In the genomic region with DNA sequence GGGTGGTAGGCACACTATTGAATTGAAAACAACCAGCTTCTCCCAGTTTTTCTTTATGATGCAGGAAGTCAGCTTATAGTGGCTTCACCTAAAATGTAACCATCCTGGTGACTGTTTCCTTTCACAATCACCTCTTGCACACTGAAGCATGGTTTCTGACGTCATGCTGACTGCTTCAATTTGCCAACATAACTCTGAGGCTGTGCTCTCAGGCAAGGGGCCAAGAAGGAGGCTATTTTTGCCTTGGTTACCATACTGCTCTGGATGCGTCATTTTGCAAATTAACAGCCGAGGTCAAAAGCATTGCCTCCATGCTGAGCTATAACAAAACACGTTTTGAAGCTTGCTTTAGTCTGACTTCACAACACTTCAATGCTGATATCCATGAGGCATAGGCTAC, we compare ENCODE assay signal across 1 cellular context.
TF ChIP-seq lines count a peak whose summit lies in the region.

No MANE protein-coding gene starts in this region.

TF ChIP-seq in GM23338, 12 proteins besides CTCF, POLR2A, EP300 and RAD21 (continued from another document):
- TF ChIP-seq, protein P1, sequence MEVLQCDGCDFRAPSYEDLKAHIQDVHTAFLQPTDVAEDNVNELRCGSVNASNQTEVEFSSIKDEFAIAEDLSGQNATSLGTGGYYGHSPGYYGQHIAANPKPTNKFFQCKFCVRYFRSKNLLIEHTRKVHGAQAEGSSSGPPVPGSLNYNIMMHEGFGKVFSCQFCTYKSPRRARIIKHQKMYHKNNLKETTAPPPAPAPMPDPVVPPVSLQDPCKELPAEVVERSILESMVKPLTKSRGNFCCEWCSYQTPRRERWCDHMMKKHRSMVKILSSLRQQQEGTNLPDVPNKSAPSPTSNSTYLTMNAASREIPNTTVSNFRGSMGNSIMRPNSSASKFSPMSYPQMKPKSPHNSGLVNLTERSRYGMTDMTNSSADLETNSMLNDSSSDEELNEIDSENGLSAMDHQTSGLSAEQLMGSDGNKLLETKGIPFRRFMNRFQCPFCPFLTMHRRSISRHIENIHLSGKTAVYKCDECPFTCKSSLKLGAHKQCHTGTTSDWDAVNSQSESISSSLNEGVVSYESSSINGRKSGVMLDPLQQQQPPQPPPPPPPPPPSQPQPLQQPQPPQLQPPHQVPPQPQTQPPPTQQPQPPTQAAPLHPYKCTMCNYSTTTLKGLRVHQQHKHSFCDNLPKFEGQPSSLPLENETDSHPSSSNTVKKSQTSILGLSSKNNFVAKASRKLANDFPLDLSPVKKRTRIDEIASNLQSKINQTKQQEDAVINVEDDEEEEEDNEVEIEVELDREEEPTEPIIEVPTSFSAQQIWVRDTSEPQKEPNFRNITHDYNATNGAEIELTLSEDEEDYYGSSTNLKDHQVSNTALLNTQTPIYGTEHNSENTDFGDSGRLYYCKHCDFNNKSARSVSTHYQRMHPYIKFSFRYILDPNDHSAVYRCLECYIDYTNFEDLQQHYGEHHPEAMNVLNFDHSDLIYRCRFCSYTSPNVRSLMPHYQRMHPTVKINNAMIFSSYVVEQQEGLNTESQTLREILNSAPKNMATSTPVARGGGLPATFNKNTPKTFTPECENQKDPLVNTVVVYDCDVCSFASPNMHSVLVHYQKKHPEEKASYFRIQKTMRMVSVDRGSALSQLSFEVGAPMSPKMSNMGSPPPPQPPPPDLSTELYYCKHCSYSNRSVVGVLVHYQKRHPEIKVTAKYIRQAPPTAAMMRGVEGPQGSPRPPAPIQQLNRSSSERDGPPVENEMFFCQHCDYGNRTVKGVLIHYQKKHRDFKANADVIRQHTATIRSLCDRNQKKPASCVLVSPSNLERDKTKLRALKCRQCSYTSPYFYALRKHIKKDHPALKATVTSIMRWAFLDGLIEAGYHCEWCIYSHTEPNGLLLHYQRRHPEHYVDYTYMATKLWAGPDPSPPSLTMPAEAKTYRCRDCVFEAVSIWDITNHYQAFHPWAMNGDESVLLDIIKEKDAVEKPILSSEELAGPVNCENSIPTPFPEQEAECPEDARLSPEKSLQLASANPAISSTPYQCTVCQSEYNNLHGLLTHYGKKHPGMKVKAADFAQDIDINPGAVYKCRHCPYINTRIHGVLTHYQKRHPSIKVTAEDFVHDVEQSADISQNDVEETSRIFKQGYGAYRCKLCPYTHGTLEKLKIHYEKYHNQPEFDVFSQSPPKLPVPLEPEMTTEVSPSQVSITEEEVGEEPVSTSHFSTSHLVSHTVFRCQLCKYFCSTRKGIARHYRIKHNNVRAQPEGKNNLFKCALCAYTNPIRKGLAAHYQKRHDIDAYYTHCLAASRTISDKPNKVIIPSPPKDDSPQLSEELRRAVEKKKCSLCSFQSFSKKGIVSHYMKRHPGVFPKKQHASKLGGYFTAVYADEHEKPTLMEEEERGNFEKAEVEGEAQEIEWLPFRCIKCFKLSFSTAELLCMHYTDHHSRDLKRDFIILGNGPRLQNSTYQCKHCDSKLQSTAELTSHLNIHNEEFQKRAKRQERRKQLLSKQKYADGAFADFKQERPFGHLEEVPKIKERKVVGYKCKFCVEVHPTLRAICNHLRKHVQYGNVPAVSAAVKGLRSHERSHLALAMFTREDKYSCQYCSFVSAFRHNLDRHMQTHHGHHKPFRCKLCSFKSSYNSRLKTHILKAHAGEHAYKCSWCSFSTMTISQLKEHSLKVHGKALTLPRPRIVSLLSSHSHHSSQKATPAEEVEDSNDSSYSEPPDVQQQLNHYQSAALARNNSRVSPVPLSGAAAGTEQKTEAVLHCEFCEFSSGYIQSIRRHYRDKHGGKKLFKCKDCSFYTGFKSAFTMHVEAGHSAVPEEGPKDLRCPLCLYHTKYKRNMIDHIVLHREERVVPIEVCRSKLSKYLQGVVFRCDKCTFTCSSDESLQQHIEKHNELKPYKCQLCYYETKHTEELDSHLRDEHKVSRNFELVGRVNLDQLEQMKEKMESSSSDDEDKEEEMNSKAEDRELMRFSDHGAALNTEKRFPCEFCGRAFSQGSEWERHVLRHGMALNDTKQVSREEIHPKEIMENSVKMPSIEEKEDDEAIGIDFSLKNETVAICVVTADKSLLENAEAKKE (CRISPR knock-in tag; IDR thresholded peaks at IDR 0.05): no peak
- TF ChIP-seq, protein P2, sequence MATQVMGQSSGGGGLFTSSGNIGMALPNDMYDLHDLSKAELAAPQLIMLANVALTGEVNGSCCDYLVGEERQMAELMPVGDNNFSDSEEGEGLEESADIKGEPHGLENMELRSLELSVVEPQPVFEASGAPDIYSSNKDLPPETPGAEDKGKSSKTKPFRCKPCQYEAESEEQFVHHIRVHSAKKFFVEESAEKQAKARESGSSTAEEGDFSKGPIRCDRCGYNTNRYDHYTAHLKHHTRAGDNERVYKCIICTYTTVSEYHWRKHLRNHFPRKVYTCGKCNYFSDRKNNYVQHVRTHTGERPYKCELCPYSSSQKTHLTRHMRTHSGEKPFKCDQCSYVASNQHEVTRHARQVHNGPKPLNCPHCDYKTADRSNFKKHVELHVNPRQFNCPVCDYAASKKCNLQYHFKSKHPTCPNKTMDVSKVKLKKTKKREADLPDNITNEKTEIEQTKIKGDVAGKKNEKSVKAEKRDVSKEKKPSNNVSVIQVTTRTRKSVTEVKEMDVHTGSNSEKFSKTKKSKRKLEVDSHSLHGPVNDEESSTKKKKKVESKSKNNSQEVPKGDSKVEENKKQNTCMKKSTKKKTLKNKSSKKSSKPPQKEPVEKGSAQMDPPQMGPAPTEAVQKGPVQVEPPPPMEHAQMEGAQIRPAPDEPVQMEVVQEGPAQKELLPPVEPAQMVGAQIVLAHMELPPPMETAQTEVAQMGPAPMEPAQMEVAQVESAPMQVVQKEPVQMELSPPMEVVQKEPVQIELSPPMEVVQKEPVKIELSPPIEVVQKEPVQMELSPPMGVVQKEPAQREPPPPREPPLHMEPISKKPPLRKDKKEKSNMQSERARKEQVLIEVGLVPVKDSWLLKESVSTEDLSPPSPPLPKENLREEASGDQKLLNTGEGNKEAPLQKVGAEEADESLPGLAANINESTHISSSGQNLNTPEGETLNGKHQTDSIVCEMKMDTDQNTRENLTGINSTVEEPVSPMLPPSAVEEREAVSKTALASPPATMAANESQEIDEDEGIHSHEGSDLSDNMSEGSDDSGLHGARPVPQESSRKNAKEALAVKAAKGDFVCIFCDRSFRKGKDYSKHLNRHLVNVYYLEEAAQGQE (IDR thresholded peaks at IDR 0.05; ENCODE audit: unreplicated experiment): no peak
- TF ChIP-seq EZH2 (IDR thresholded peaks at IDR 0.05; ENCODE audit: low read depth, unreplicated experiment) (no peak), STAT1 (IDR thresholded peaks at IDR 0.05; ENCODE audit: unreplicated experiment) (no peak), ZNF114 (CRISPR knock-in tag; IDR thresholded peaks at IDR 0.05) (no peak), NANOG (IDR thresholded peaks at IDR 0.05; ENCODE audit: borderline replicate concordance) (no peak), CREB1 (CRISPR knock-in tag; IDR thresholded peaks at IDR 0.05; ENCODE audit: low read depth) (no peak)
TF ChIP-seq in GM23338: peak in this region for 0.
